ENCODE assay signal across 8 cellular contexts in genomic region chr9:137029058-137029922, GRCh38. TPM values are rescaled to one million over a fixed set of nuclear protein-coding genes. Genes with fewer than 3 reads are reported as not detected.
DNase-seq lines count a peak whose midpoint lies in the region; ATAC-seq and TF ChIP-seq lines count a peak whose summit lies in the region.

No MANE protein-coding gene starts in this region.

- peaks cover 40% of the 10 kb centered on the region for H3K4me1 Mint-ChIP-seq in activated naive CD8-positive, alpha-beta T cell (ENCODE audit: low read depth)

- H3K79me2 ChIP-seq in SK-N-SH (ENCODE audit: insufficient read depth): 0 out of 2 replicates have a peak, but pooled peaks cover 3% of the 10 kb centered on the region

- POLR2A ChIA-PET in SK-N-SH (lab: Yijun Ruan, JAX): interaction anchor here (0.7 to 1.4 kb wide), 4 partner anchors 27 to 81 kb away, joined by 3 to 5 read pairs (median 4); no protein-coding TSS in a partner anchor

- no peaks in the 10 kb centered on the region for H4K20me1 ChIP-seq in SK-N-SH (ENCODE audit: insufficient read depth)

- H3K27ac Mint-ChIP-seq in activated naive CD8-positive, alpha-beta T cell: no peak overlapping the region

- H3K9me2 ChIP-seq in SK-N-SH: no peaks in the 10 kb centered on the region

- H3K4me3 ChIP-seq in HL-60 (replicated peaks; ENCODE audit: insufficient read depth, low read length) (peak overlapping the region; percentile 88), SK-N-SH (ENCODE audit: low read depth in 2 of 2, low read length in 1 of 2) (peak overlapping the region; percentile 62 to 73; a peak in 3 of 4 replicates), upper lobe of left lung (peak overlapping the region in 3 of 4 donors; percentile 54 to 72 (median 68))

- H3K4me2 ChIP-seq in SK-N-SH: peak overlapping the region; percentile 99

- TF ChIP-seq CTCF in HL-60 (IDR thresholded peaks at IDR 0.05; ENCODE audit: insufficient read depth, low read length) (peak; percentile 73), SK-N-SH (IDR thresholded peaks at IDR 0.05) (peak; percentile 94), upper lobe of left lung (IDR thresholded peaks at IDR 0.05) (peak; percentile 90 to 95 (median 92))

- H3K4me3 Mint-ChIP-seq in activated naive CD8-positive, alpha-beta T cell: peak overlapping the region; percentile 75

- H3K27ac ChIP-seq in HL-60 (replicated peaks) (peak overlapping the region; percentile 98), SK-N-SH (ENCODE audit: low read depth in 2 of 2, low read length in 1 of 2) (no peak overlapping the region; a peak in 1 of 4 replicates), upper lobe of left lung (peak overlapping the region; percentile 71 to 79 (median 76))

- TF ChIP-seq RAD21 in SK-N-SH (IDR thresholded peaks at IDR 0.05; ENCODE audit: low read length): peak; percentile 56

- TF ChIP-seq EP300 in SK-N-SH (IDR thresholded peaks at IDR 0.05; ENCODE audit: borderline replicate concordance in 1 of 2, low read depth in 1 of 2, low read length in 1 of 2) (no peak), upper lobe of left lung (IDR thresholded peaks at IDR 0.05) (no peak)

- 29% methylated on average over 12 of the region's 19 CpGs for WGBS in SK-N-SH (ENCODE audit: low lambda C conversion rate)
- 18 to 25% methylated on average over 14 to 19 of the region's 19 CpGs for WGBS in upper lobe of left lung, 2 donors

- no peaks in the 10 kb centered on the region for H3K36me3 Mint-ChIP-seq in activated naive CD8-positive, alpha-beta T cell

- TF ChIP-seq POLR2A in upper lobe of left lung (IDR thresholded peaks at IDR 0.05): no peak

- H3K27me3 Mint-ChIP-seq in activated naive CD8-positive, alpha-beta T cell: no peaks in the 10 kb centered on the region

- H2AFZ ChIP-seq in SK-N-SH (ENCODE audit: low read depth): no peak overlapping the region

- H3F3A ChIP-seq in SK-N-SH (replicated peaks; ENCODE audit: insufficient read depth): no peaks in the 10 kb centered on the region

- H3K9ac ChIP-seq in SK-N-SH: no peak overlapping the region

- H3K27me3 ChIP-seq in HL-60 (ENCODE audit: insufficient read depth, poor library complexity, severe bottlenecking) (no peaks in the 10 kb centered on the region), SK-N-SH (ENCODE audit: insufficient read depth) (no peaks in the 10 kb centered on the region), upper lobe of left lung (no peaks in the 10 kb centered on the region)

- intact Hi-C loops in cardiac septum (cut with DNase I): loop anchor here (2.0 to 5.0 kb wide), 2 partner anchors 187 to 242 kb away; partner anchors contain the start of gene AJM1
- intact Hi-C loops in posterior cingulate gyrus (cut with DNase I): loop anchor here (5.0 kb wide), 1 partner anchor 242 kb away; no protein-coding TSS in a partner anchor

- ATAC-seq in upper lobe of left lung (ENCODE audit: low FRiP score in 2 of 2) (peak; percentile 85 to 88), HG03280 (IDR thresholded peaks at IDR 0.05; ENCODE audit: unreplicated experiment) (no peak)

- H3K36me3 ChIP-seq in SK-N-SH (replicated peaks in 1 of 2; ENCODE audit: control insufficient read depth in 1 of 2, insufficient read depth in 2 of 2, low read length in 1 of 2) (no peaks in the 10 kb centered on the region), upper lobe of left lung (no peaks in the 10 kb centered on the region)

- H3K9me3 Mint-ChIP-seq in activated naive CD8-positive, alpha-beta T cell (ENCODE audit: low read depth): no peaks in the 10 kb centered on the region

- CTCF ChIA-PET in SK-N-SH (lab: Yijun Ruan, JAX): interaction anchor here (0.6 to 15.1 kb wide), 59 partner anchors 8 to 358 kb away, joined by 3 to 350 read pairs (median 4); partner anchors contain the start of genes AJM1, C8G, CLIC3 and CYSRT1

- H3K4me1 ChIP-seq in SK-N-SH (ENCODE audit: control insufficient read depth in 1 of 2, insufficient read depth in 2 of 2, low read depth in 1 of 2, low read length in 1 of 2) (peaks cover 5 to 49% of the 10 kb centered on the region in 2 experiments; a peak in 1 of 4 replicates), upper lobe of left lung (peaks cover 31 to 65% (median 46%) of the 10 kb centered on the region in 4 donors)

- H3K9me3 ChIP-seq in SK-N-SH: no peaks in the 10 kb centered on the region
- H3K9me3 ChIP-seq in upper lobe of left lung: no peaks in the 10 kb centered on the region

- DNase-seq in GDM1 (lab: John Stamatoyannopoulos, UW): peak; percentile 85
- DNase-seq in HL-60 (ENCODE audit: low read depth in 1 of 2, low spot score in 1 of 2): peak; percentile 67 to 90
- peak; percentile 90 for DNase-seq in SK-N-SH
- DNase-seq in cardiac septum (ENCODE audit: low spot score): peak; percentile 90
- peak; percentile 61 to 97 (median 84) for DNase-seq in posterior cingulate gyrus
- DNase-seq in upper lobe of left lung: peak in 1 of 2 donors; percentile 82

TF ChIP-seq in SK-N-SH, 30 proteins besides CTCF, POLR2A, EP300 and RAD21:
- TF ChIP-seq SMC3 (IDR thresholded peaks at IDR 0.05; ENCODE audit: low read depth, low read length): peak; percentile 51
- TF ChIP-seq ZBTB33 (IDR thresholded peaks at IDR 0.05; ENCODE audit: borderline replicate concordance, low read depth): no peak
- 0 out of 2 replicates have a peak, but pooled peaks have one; percentile 34 for TF ChIP-seq RCOR1 (IDR thresholded peaks at IDR 0.05; ENCODE audit: low read length)

RNA-seq across cellular contexts. Expression of gene ABCA2, which starts 1.3 kb away (rescaled TPM):
- polyA plus RNA-seq in SK-N-SH (2012; rRNA removed): 26.0 and 34.7 TPM in 2 replicates
- polyA plus RNA-seq in SK-N-SH (2012; cell fraction: cytosol; rRNA removed): 9.4 and 18.2 TPM in 2 replicates
- 144 and 152 TPM in 2 replicates for polyA plus RNA-seq in SK-N-SH (2012; cell fraction: nucleus; rRNA removed)
- total RNA-seq in cardiac septum (41.5 TPM), upper lobe of left lung (10 to 100 TPM; 14.7 to 49.2 (median 29.6) TPM)

RNA-seq across cellular contexts. Expression of gene FUT7, which starts 2.6 kb away (rescaled TPM):
- polyA plus RNA-seq in SK-N-SH (2012; rRNA removed): not detected in 2 replicates
- not detected in 2 replicates for polyA plus RNA-seq in SK-N-SH (2012; cell fraction: cytosol; rRNA removed)
- polyA plus RNA-seq in SK-N-SH (2012; cell fraction: nucleus; rRNA removed): 0.01 and 0.02 TPM in 2 replicates
- total RNA-seq in cardiac septum (0.22 TPM), upper lobe of left lung (1 to 10 TPM in 4 of 6 donors, under 1 TPM in 1, not detected in 1; 0.94 to 2.3 (median 2.0) TPM)

RNA-seq across cellular contexts. Expression of gene NPDC1, which starts 16.7 kb away (rescaled TPM):
- polyA plus RNA-seq in SK-N-SH (2012; rRNA removed): 47.4 and 48.1 TPM in 2 replicates
- 17.2 and 29.3 TPM in 2 replicates for polyA plus RNA-seq in SK-N-SH (2012; cell fraction: cytosol; rRNA removed)
- 364 and 553 TPM in 2 replicates for polyA plus RNA-seq in SK-N-SH (2012; cell fraction: nucleus; rRNA removed)
- total RNA-seq in cardiac septum (96.4 TPM), upper lobe of left lung (100 to 1,000 TPM in 2 of 6 donors, 10 to 100 TPM in 4; 26.7 to 199 (median 73.2) TPM)

RNA-seq across cellular contexts. Expression of gene ENTPD2, which starts 24.6 kb away (rescaled TPM):
- polyA plus RNA-seq in SK-N-SH (2012; rRNA removed): not detected in 2 replicates
- polyA plus RNA-seq in SK-N-SH (2012; cell fraction: cytosol; rRNA removed): not detected in 2 replicates
- 0.02 TPM in 1 of 2 replicates, not detected in the other for polyA plus RNA-seq in SK-N-SH (2012; cell fraction: nucleus; rRNA removed)
- total RNA-seq in cardiac septum (0.92 TPM), upper lobe of left lung (under 1 TPM in 4 of 6 donors, not detected in 2; 0.34 to 0.98 (median 0.55) TPM)

RNA-seq across cellular contexts. Expression of gene CLIC3, which starts 32.9 kb away (rescaled TPM):
- polyA plus RNA-seq in SK-N-SH (2012; rRNA removed): 0.60 and 1.0 TPM in 2 replicates
- 0.31 and 0.83 TPM in 2 replicates for polyA plus RNA-seq in SK-N-SH (2012; cell fraction: cytosol; rRNA removed)
- 1.7 and 2.2 TPM in 2 replicates for polyA plus RNA-seq in SK-N-SH (2012; cell fraction: nucleus; rRNA removed)
- total RNA-seq in cardiac septum: 12.9 TPM
- 100 to 1,000 TPM in 2 of 6 donors, 10 to 100 TPM in 4; 41.9 to 132 (median 85.2) TPM for total RNA-seq in upper lobe of left lung

Comparison
In these comparisons a context has a peak if more than half of its experiments do, and no peak if none do; other contexts are left out.
1. H3K27ac ChIP-seq: peak in HL-60 (single experiment) and upper lobe of left lung (4 of 4); none in SK-N-SH (0 of 2).
2. Peak in every context shown above with its lines, with median percentiles within 50 percentile points of each other: H3K4me3 ChIP-seq and CTCF ChIP-seq.